Comparison of ENCODE assay signal across 19 cellular contexts in the genomic region with DNA sequence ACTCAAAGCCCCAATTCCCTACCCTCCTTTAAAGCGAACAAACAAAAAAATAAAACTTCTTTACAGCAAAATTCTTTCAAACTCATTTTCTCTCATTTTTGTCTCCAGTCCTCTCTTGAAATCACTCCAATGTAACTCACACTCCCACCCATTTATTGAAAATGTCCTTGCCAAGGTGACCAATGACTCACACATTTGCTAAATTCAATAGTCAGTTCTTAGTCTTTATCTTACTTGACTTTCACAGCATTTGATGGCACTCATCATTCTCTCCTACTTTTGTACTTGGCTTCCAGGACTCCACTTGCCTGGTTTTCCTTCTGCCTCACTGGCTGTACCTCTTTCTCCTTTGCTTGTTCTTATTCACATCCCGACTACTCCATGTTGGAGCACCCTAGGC. TPM values are rescaled to one million over a fixed set of nuclear protein-coding genes. Genes with fewer than 3 reads are reported as not detected.
"Had no signal": no experiment of that assay in that cellular context is flagged by ENCODE, and none has a peak within 500 bp of the region (broad histone marks: within the 10 kb centered on the region; RNA-seq: fewer than 3 reads in every experiment).

No MANE protein-coding gene starts in this region.

- H3K27me3 Mint-ChIP-seq: activated CD8-positive, alpha-beta T cell treated with anti-CD3 and anti-CD28 coated beads for 36 hours; activated naive CD8-positive, alpha-beta T cell treated with anti-CD3 and anti-CD28 coated beads for 36 hours; activated T-helper 17 cell treated with anti-CD3 and anti-CD28 coated beads, Interleukin-2, amount 50 U/mL, for 72 hours; brain had no signal

- H3K27me3 ChIP-seq: tibial artery had no signal

- ATAC-seq: activated CD8-positive, alpha-beta T cell treated with anti-CD3 and anti-CD28 coated beads for 36 hours; activated T-helper 17 cell treated with anti-CD3 and anti-CD28 coated beads, Interleukin-2, amount 50 U/mL, for 72 hours; esophagus mucosa; natural killer cell treated with Interleukin-12 subunit alpha and Interleukin-12 subunit beta and Interleukin-15 and Interleukin-18, amount 100 ng/mL, for 72 hours had no signal

- DNase-seq: activated B cell treated with CpG ODN at 0.5 μM for 24 hours; activated CD4-positive, alpha-beta T cell treated with anti-CD3 and anti-CD28 coated beads for 48 hours; activated CD8-positive, alpha-beta T cell treated with anti-CD3 and anti-CD28 coated beads for 36 hours; activated naive CD4-positive, alpha-beta T cell; activated naive CD8-positive, alpha-beta T cell treated with anti-CD3 and anti-CD28 coated beads for 36 hours; activated T-cell treated with anti-CD3 and anti-CD28 coated beads, Interleukin-2, amount 50 U/mL, for 1 hour; central memory CD4-positive, alpha-beta T cell; foreskin melanocyte; immature natural killer cell; posterior cingulate gyrus; stimulated activated naive CD4-positive, alpha-beta T cell treated with Interleukin-2 at 50 U/mL for 16 hours; SW 1271; T-helper 2 cell; tibial artery had no signal

- H3K4me3 Mint-ChIP-seq: activated B cell treated with CpG ODN at 0.5 μM for 24 hours; activated CD8-positive, alpha-beta T cell treated with anti-CD3 and anti-CD28 coated beads for 36 hours; activated naive CD8-positive, alpha-beta T cell treated with anti-CD3 and anti-CD28 coated beads for 36 hours; activated T-helper 17 cell treated with anti-CD3 and anti-CD28 coated beads, Interleukin-2, amount 50 U/mL, for 72 hours; brain; immature natural killer cell; natural killer cell treated with Interleukin-12 subunit alpha and Interleukin-12 subunit beta and Interleukin-15 and Interleukin-18, amount 100 ng/mL, for 72 hours had no signal

- H3K4me1 Mint-ChIP-seq: activated B cell treated with CpG ODN at 0.5 μM for 24 hours; activated naive CD8-positive, alpha-beta T cell treated with anti-CD3 and anti-CD28 coated beads for 36 hours; activated T-helper 17 cell treated with anti-CD3 and anti-CD28 coated beads, Interleukin-2, amount 50 U/mL, for 72 hours; brain; immature natural killer cell had no signal

- H3K27ac Mint-ChIP-seq: activated B cell treated with CpG ODN at 0.5 μM for 24 hours; activated CD8-positive, alpha-beta T cell treated with anti-CD3 and anti-CD28 coated beads for 36 hours; activated naive CD8-positive, alpha-beta T cell treated with anti-CD3 and anti-CD28 coated beads for 36 hours; activated T-helper 17 cell treated with anti-CD3 and anti-CD28 coated beads, Interleukin-2, amount 50 U/mL, for 72 hours; immature natural killer cell; natural killer cell treated with Interleukin-12 subunit alpha and Interleukin-12 subunit beta and Interleukin-15 and Interleukin-18, amount 100 ng/mL, for 72 hours had no signal

- H3K4me3 ChIP-seq: coronary artery, tibial artery had no signal

RNA-seq across cellular contexts. Expression of a gene that starts 19.9 kb away (rescaled TPM):
- total RNA-seq: activated B cell treated with CpG ODN at 0.5 μM for 24 hours; activated CD8-positive, alpha-beta T cell treated with anti-CD3 and anti-CD28 coated beads for 36 hours; activated naive CD8-positive, alpha-beta T cell treated with anti-CD3 and anti-CD28 coated beads for 36 hours; activated T-helper 17 cell treated with anti-CD3 and anti-CD28 coated beads, Interleukin-2, amount 50 U/mL, for 72 hours; natural killer cell treated with Interleukin-12 subunit alpha and Interleukin-12 subunit beta and Interleukin-15 and Interleukin-18, amount 100 ng/mL, for 72 hours had no signal
